In genomic region chr9:126309427-126310179, GRCh38 we compare ENCODE assay signal across 14 cellular contexts.
"Had no signal": no experiment of that assay in that cellular context is flagged by ENCODE, and none has a peak within 500 bp of the region (broad histone marks: within the 10 kb centered on the region; RNA-seq: fewer than 3 reads in every experiment).

No MANE protein-coding gene starts in this region.

- H3K27me3 ChIP-seq: cardiac muscle cell, esophagus squamous epithelium, hepatocyte, testis, upper lobe of right lung had no signal

- H3K36me3 ChIP-seq: cardiac muscle cell, esophagus squamous epithelium, upper lobe of right lung had no signal

- H2AFZ ChIP-seq: hepatocyte had no signal

- H3K79me2 ChIP-seq: hepatocyte had no signal

- H3K36me3 Mint-ChIP-seq: activated naive CD4-positive, alpha-beta T cell treated with anti-CD3 and anti-CD28 coated beads, Interleukin-2, amount 50 U/mL, for 72 hours had no signal

- DNase-seq: activated CD4-positive, CD25-positive, alpha-beta regulatory T cell treated with anti-CD3 and anti-CD28 coated beads, Interleukin-2, amount 50 U/mL, for 72 hours; activated gamma-delta T cell; activated T-cell treated with anti-CD3 and anti-CD28 coated beads, Interleukin-2, amount 50 U/mL, for 48 hours; esophagus squamous epithelium; kidney; stimulated activated naive CD8-positive, alpha-beta T cell treated with anti-CD3 and anti-CD28 coated beads, Interleukin-15, amount 100 ng/mL, for 72 hours; T-helper 1 cell; T1000; testis; upper lobe of right lung had no signal

- H3K9me3 Mint-ChIP-seq: stimulated activated naive CD8-positive, alpha-beta T cell treated with anti-CD3 and anti-CD28 coated beads, Interleukin-15, amount 100 ng/mL, for 72 hours had no signal

- H3K9me3 ChIP-seq: esophagus squamous epithelium, testis, upper lobe of right lung had no signal

- H3K4me3 ChIP-seq: cardiac muscle cell, esophagus squamous epithelium, hepatocyte, testis, upper lobe of right lung had no signal

- ATAC-seq: activated naive CD4-positive, alpha-beta T cell treated with anti-CD3 and anti-CD28 coated beads, Interleukin-2, amount 50 U/mL, for 72 hours; sciatic nerve; stimulated activated naive CD8-positive, alpha-beta T cell treated with anti-CD3 and anti-CD28 coated beads, Interleukin-15, amount 100 ng/mL, for 72 hours; upper lobe of right lung had no signal

- H3K27ac Mint-ChIP-seq: activated naive CD4-positive, alpha-beta T cell treated with anti-CD3 and anti-CD28 coated beads, Interleukin-2, amount 50 U/mL, for 72 hours had no signal

- H3K4me1 ChIP-seq: esophagus squamous epithelium, testis, upper lobe of right lung had no signal

- H3K4me2 ChIP-seq: hepatocyte had no signal

- H3K4me3 Mint-ChIP-seq: stimulated activated naive CD8-positive, alpha-beta T cell treated with anti-CD3 and anti-CD28 coated beads, Interleukin-15, amount 100 ng/mL, for 72 hours had no signal

- H3K27ac ChIP-seq: cardiac muscle cell, esophagus squamous epithelium, hepatocyte, testis, upper lobe of right lung had no signal
